Comparison of ENCODE assay signal across 13 cellular contexts in the genomic region with DNA sequence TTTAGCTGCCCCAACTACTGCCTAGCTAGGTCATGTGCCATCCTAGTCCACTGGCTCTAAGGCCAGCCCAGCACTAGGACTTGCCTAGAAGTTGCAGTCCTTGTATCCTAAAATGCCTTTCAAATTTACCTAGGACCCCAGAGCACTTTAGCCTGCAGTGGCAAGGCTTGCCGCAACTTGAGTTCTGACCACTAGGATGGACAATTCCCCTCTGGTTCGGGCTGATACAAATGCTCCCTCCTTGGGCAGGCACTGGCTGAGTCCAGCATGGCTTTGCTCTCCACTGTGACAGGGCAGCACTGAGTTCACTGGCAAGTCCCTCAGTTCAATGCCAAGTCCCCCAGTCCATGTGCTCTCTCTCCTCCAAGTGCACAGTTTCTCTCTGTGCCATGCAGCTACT.
"Had no signal": no experiment of that assay in that cellular context is flagged by ENCODE, and none has a peak within 500 bp of the region (broad histone marks: within the 10 kb centered on the region; RNA-seq: fewer than 3 reads in every experiment).

No MANE protein-coding gene starts in this region.

- H3K9me3 ChIP-seq: breast epithelium, gastroesophageal sphincter, thyroid gland had no signal

- H3K4me1 ChIP-seq: breast epithelium, gastroesophageal sphincter, parathyroid adenoma, thyroid gland had no signal

- H2AFZ ChIP-seq: parathyroid adenoma had no signal

- H3K27ac Mint-ChIP-seq: activated naive CD4-positive, alpha-beta T cell treated with anti-CD3 and anti-CD28 coated beads, Interleukin-2, amount 50 U/mL, for 72 hours; T-helper 1 cell treated with Interleukin-12 subunit alpha and Interleukin-12 subunit beta and Interleukin-4 antibody, amounts not matched to agents 30 μg/mL and 1 μg/mL, for 36 hours had no signal

- H3K4me3 Mint-ChIP-seq: T-helper 1 cell treated with Interleukin-12 subunit alpha and Interleukin-12 subunit beta and Interleukin-4 antibody, amounts not matched to agents 30 μg/mL and 1 μg/mL, for 36 hours had no signal

- H3K4me3 ChIP-seq: breast epithelium, gastroesophageal sphincter, thyroid gland had no signal

- H3K9ac ChIP-seq: parathyroid adenoma had no signal

- H3K27ac ChIP-seq: breast epithelium, gastroesophageal sphincter, parathyroid adenoma, thyroid gland had no signal

- H3K36me3 ChIP-seq: breast epithelium, gastroesophageal sphincter, thyroid gland had no signal

- H3K27me3 ChIP-seq: breast epithelium, gastroesophageal sphincter, thyroid gland had no signal

- FAIRE-seq: small intestine had no signal

- H3K79me2 ChIP-seq: parathyroid adenoma had no signal

- ATAC-seq: activated naive CD4-positive, alpha-beta T cell treated with anti-CD3 and anti-CD28 coated beads, Interleukin-2, amount 50 U/mL, for 72 hours; gastroesophageal sphincter had no signal

- DNase-seq: activated CD4-positive, alpha-beta T cell treated with anti-CD3 and anti-CD28 coated beads, Interleukin-2, amount 50 U/mL, for 1 hour; activated CD4-positive, CD25-positive, alpha-beta regulatory T cell; activated effector memory CD4-positive, alpha-beta T cell treated with Interleukin-2 at 50 U/mL for 16 hours; activated T-cell treated with anti-CD3 and anti-CD28 coated beads, Interleukin-2, amount 50 U/mL, for 1 hour; kidney glomerular epithelial cell; retina; small intestine; thyroid gland had no signal
